In the genomic region with DNA sequence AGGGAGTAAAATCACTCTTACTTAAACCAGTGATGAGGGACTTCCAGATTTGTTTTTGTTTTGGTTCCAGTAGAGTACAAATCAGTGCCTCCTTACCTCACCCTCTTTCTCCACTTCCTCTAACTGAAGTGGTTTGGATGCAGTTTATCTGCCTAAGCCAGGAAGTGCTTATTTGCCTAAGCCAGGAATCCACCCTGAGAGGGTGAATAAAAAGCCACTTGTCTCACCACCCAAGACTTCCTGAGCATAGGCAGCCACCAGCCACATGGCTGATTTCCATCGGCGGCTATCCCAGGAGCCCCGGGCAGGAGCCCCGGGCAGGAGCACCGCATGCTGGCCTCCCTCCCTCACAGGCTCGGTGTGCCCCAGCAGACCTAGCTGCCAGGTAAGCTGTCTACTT, we compare ENCODE assay signal across 8 cellular contexts. TPM values are rescaled to one million over a fixed set of nuclear protein-coding genes. Genes with fewer than 3 reads are reported as not detected.
A peak's percentile ranks its signal among the peaks of the same experiment; 100 is the strongest.
DNase-seq lines count a peak whose midpoint lies in the region; ATAC-seq and TF ChIP-seq lines count a peak whose summit lies in the region.

No MANE protein-coding gene starts in this region.

- H3K4me3 ChIP-seq in GM12865 (ENCODE audit: low read depth, low read length) (no peak overlapping the region), adipocyte (ENCODE audit: low read length) (no peak overlapping the region)
- H3K4me3 ChIP-seq in naive thymus-derived CD4-positive, alpha-beta T cell (ENCODE audit: low read length): no peak overlapping the region

- H3K27me3 Mint-ChIP-seq in naive thymus-derived CD4-positive, alpha-beta T cell: peaks cover 0 to 21% (median 3%) of the 10 kb centered on the region in 5 donors
- no peaks in the 10 kb centered on the region for H3K27me3 Mint-ChIP-seq in progenitor cell of endocrine pancreas

- CTCF ChIA-PET in naive thymus-derived CD4-positive, alpha-beta T cell (lab: Charles Lee): no interaction called here

- H3K27me3 ChIP-seq in adipocyte (replicated peaks; ENCODE audit: control insufficient read depth, insufficient read depth, low read length): no peaks in the 10 kb centered on the region
- H3K27me3 ChIP-seq in naive thymus-derived CD4-positive, alpha-beta T cell (ENCODE audit: control insufficient read depth in 2 of 2, insufficient read depth in 2 of 2, low read length in 2 of 2): no peaks in the 10 kb centered on the region

- DNase-seq in GM12865 (ENCODE audit: low read depth) (peak; percentile 46), adipocyte (ENCODE audit: low read depth) (peak; percentile 26), progenitor cell of endocrine pancreas (ENCODE audit: low spot score, unreplicated experiment) (no peak)
- DNase-seq in naive thymus-derived CD4-positive, alpha-beta T cell: peak in 2 of 9 donors; percentile 3 to 7
- DNase-seq in activated T-cell treated with anti-CD3 and anti-CD28 coated beads, Interleukin-2, amount 50 U/mL, for 1 hour: no peak

- H3K9me3 ChIP-seq in adipocyte (ENCODE audit: control insufficient read depth, low read length): no peaks in the 10 kb centered on the region
- no peaks in the 10 kb centered on the region for H3K9me3 ChIP-seq in naive thymus-derived CD4-positive, alpha-beta T cell (ENCODE audit: control insufficient read depth in 2 of 3, low read length in 3 of 3)

- peaks cover 5 to 33% (median 14%) of the 10 kb centered on the region in 7 donors for H3K4me1 Mint-ChIP-seq in naive thymus-derived CD4-positive, alpha-beta T cell
- H3K4me1 Mint-ChIP-seq in progenitor cell of endocrine pancreas (ENCODE audit: low read depth): peaks cover 27% of the 10 kb centered on the region

- peaks cover 21% of the 10 kb centered on the region for H3K4me1 ChIP-seq in adipocyte (ENCODE audit: control insufficient read depth, insufficient read depth, low read length)
- H3K4me1 ChIP-seq in naive thymus-derived CD4-positive, alpha-beta T cell (ENCODE audit: control insufficient read depth in 2 of 2, insufficient read depth in 2 of 2, low read length in 2 of 2): peaks cover 0 to 4% of the 10 kb centered on the region in 2 donors

- TF ChIP-seq CTCF in GM12865 (IDR thresholded peaks at IDR 0.05; ENCODE audit: insufficient read depth, low read depth, low read length, missing control alignments) (no peak), progenitor cell of endocrine pancreas (IDR thresholded peaks at IDR 0.05; ENCODE audit: unreplicated experiment) (no peak)

- intact Hi-C loops in naive thymus-derived CD4-positive, alpha-beta T cell (cut with micrococcal nuclease): no loop called here

- peak; percentile 64 for ATAC-seq in HG03571 (IDR thresholded peaks at IDR 0.05; ENCODE audit: unreplicated experiment)
- peak; percentile 82 for ATAC-seq in naive thymus-derived CD4-positive, alpha-beta T cell
- ATAC-seq in HG03159 (IDR thresholded peaks at IDR 0.05; ENCODE audit: unreplicated experiment): no peak
- ATAC-seq in GM21529 (IDR thresholded peaks at IDR 0.05; ENCODE audit: unreplicated experiment): no peak

- H3K4me3 Mint-ChIP-seq in naive thymus-derived CD4-positive, alpha-beta T cell: no peak overlapping the region
- no peak overlapping the region for H3K4me3 Mint-ChIP-seq in progenitor cell of endocrine pancreas (ENCODE audit: low read depth)

- H3K9me3 Mint-ChIP-seq in naive thymus-derived CD4-positive, alpha-beta T cell: no peaks in the 10 kb centered on the region
- H3K9me3 Mint-ChIP-seq in progenitor cell of endocrine pancreas (ENCODE audit: low read depth): no peaks in the 10 kb centered on the region

- no peak overlapping the region for H3K27ac ChIP-seq in naive thymus-derived CD4-positive, alpha-beta T cell (ENCODE audit: low read depth, low read length)

- peak overlapping the region in 1 of 9 donors; percentile 43 for H3K27ac Mint-ChIP-seq in naive thymus-derived CD4-positive, alpha-beta T cell
- H3K27ac Mint-ChIP-seq in progenitor cell of endocrine pancreas: no peak overlapping the region

- POLR2A ChIA-PET in naive thymus-derived CD4-positive, alpha-beta T cell (lab: Charles Lee): no interaction called here

- no peak overlapping the region for H3K9ac ChIP-seq in adipocyte (ENCODE audit: low read length)

- peaks cover 0 to 6% (median 0%) of the 10 kb centered on the region in 5 donors for H3K36me3 Mint-ChIP-seq in naive thymus-derived CD4-positive, alpha-beta T cell
- H3K36me3 Mint-ChIP-seq in progenitor cell of endocrine pancreas (ENCODE audit: insufficient read depth): peaks cover 17% of the 10 kb centered on the region

- no peaks in the 10 kb centered on the region for H3K36me3 ChIP-seq in adipocyte (ENCODE audit: control insufficient read depth, insufficient read depth, low read length, severe bottlenecking)
- no peaks in the 10 kb centered on the region for H3K36me3 ChIP-seq in naive thymus-derived CD4-positive, alpha-beta T cell (ENCODE audit: control insufficient read depth in 2 of 3, insufficient read depth in 3 of 3, low read length in 3 of 3)

RNA-seq across cellular contexts. Expression of a gene that starts 12.0 kb away (rescaled TPM):
- 1 to 10 TPM in 4 of 5 experiments, under 1 TPM in 1; 0.88 to 3.7 (median 2.8) TPM for total RNA-seq in naive thymus-derived CD4-positive, alpha-beta T cell
- polyA plus RNA-seq in naive thymus-derived CD4-positive, alpha-beta T cell: 1 to 10 TPM in 1 of 2 donors, under 1 TPM in 1; 0.76 to 1.5 TPM
- 45.0 and 63.3 TPM in 2 replicates for total RNA-seq in progenitor cell of endocrine pancreas

RNA-seq across cellular contexts. Expression of a gene that starts 45.7 kb away (rescaled TPM):
- total RNA-seq in naive thymus-derived CD4-positive, alpha-beta T cell: not detected
- not detected for polyA plus RNA-seq in naive thymus-derived CD4-positive, alpha-beta T cell
- not detected in 2 replicates for total RNA-seq in progenitor cell of endocrine pancreas

Comparison
In these comparisons a context has a peak if more than half of its experiments do, and no peak if none do; other contexts are left out.
1. DNase-seq: peak in GM12865 (single experiment) and adipocyte (single experiment); none in progenitor cell of endocrine pancreas (single experiment) and activated T-cell treated with anti-CD3 and anti-CD28 coated beads, Interleukin-2, amount 50 U/mL, for 1 hour (single experiment).
2. ATAC-seq: peak in HG03571 (single experiment) and naive thymus-derived CD4-positive, alpha-beta T cell (single experiment); none in HG03159 (single experiment) and GM21529 (single experiment).